Comparison of ENCODE assay signal across 20 cellular contexts in the genomic region with DNA sequence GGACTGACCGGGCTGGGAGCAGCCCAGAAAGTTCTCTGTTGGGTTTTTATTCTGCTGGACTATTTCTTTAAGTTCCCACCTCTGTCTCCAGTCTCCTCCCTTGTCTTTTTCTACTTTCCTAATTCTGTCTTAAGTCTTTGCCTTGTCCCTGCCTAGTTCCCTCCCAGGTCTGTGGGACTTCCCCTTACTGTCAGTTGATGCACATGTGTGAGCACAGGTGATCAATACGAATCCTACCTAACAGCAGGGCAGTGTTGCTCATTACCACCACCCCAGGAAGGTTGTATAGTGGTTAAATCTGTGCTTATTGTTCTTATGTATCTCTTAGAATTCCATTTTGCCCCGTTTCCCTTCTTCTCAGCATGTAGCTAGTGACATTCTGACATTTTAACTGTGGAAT.
DNase-seq lines count a peak whose midpoint lies in the region; ATAC-seq and TF ChIP-seq lines count a peak whose summit lies in the region.
"Had no signal": no experiment of that assay in that cellular context is flagged by ENCODE, and none has a peak within 500 bp of the region (broad histone marks: within the 10 kb centered on the region; RNA-seq: fewer than 3 reads in every experiment).

No MANE protein-coding gene starts in this region.

- no peak overlapping the region for H3K23ac ChIP-seq in mesendoderm (ENCODE audit: low read length)

- no peak overlapping the region for H2BK120ac ChIP-seq in mesendoderm (ENCODE audit: low read depth, low read length)

- no peaks in the 10 kb centered on the region for H3K9me3 ChIP-seq in prostate gland
- H3K9me3 ChIP-seq: BE2C, MG63, SJSA1 had no signal

- H3K9ac ChIP-seq in mesendoderm (ENCODE audit: low read length), result no peak overlapping the region

- H3K56ac ChIP-seq in mesendoderm (ENCODE audit: low read length), result no peak overlapping the region

- no peaks in the 10 kb centered on the region for H3K27me3 Mint-ChIP-seq in WTC11 (ENCODE audit: low read depth)
- H3K27me3 Mint-ChIP-seq: CD4-positive, alpha-beta T cell had no signal

- H3K9me3 Mint-ChIP-seq in WTC11, result no peaks in the 10 kb centered on the region

- H3K4me3 Mint-ChIP-seq in WTC11, result no peak overlapping the region
- H3K4me3 Mint-ChIP-seq: CD4-positive, alpha-beta T cell had no signal

- ATAC-seq in GM18870 (IDR thresholded peaks at IDR 0.05; ENCODE audit: unreplicated experiment) (peak; percentile 47), HG02870 (IDR thresholded peaks at IDR 0.05; ENCODE audit: unreplicated experiment) (peak; percentile 43), WTC11 (peak; percentile 94), GM19023 (IDR thresholded peaks at IDR 0.05; ENCODE audit: unreplicated experiment) (no peak)
- ATAC-seq: HCT116 had no signal

- H3K27me3 ChIP-seq in mesendoderm (ENCODE audit: insufficient read depth, low read length, poor library complexity), result no peaks in the 10 kb centered on the region
- H3K27me3 ChIP-seq in prostate gland (replicated peaks; ENCODE audit: insufficient read depth), result no peaks in the 10 kb centered on the region
- H3K27me3 ChIP-seq: BE2C, MG63, SJSA1 had no signal

- H3K4ac ChIP-seq in mesendoderm (ENCODE audit: low read depth, low read length), result no peak overlapping the region

- H3K4me1 Mint-ChIP-seq in WTC11, result peaks cover 9% of the 10 kb centered on the region

- TF ChIP-seq CTCF in WTC11 (IDR thresholded peaks at IDR 0.05) (no peak), prostate gland (IDR thresholded peaks at IDR 0.05) (no peak)

- DNase-seq in WTC11 (ENCODE audit: low spot score) (no peak), mesendoderm (peak; percentile 43), NCI-H748 (lab: John Stamatoyannopoulos, UW; ENCODE audit: unreplicated experiment) (no peak), prostate gland (ENCODE audit: low spot score) (no peak)
- no peak for DNase-seq in activated CD8-positive, alpha-beta memory T cell treated with anti-CD3 and anti-CD28 coated beads, Interleukin-2, amount 50 U/mL, for 48 hours
- DNase-seq: 8988T; BE2C; CD4-positive, alpha-beta T cell; IMR-90; Karpas-422; MG63; NCI-H1092 treated with DMSO at 0.1 percent for 48 hours; NCI-H2081 treated with DMSO at 0.1 percent for 48 hours; NCI-H510A; NCI-H82 had no signal

- no peaks in the 10 kb centered on the region for H3K79me1 ChIP-seq in mesendoderm (ENCODE audit: low read length)

- H3K4me1 ChIP-seq in mesendoderm (ENCODE audit: control insufficient read depth, low read depth, low read length) (no peaks in the 10 kb centered on the region), prostate gland (replicated peaks) (no peaks in the 10 kb centered on the region)
- H3K4me1 ChIP-seq: BE2C had no signal

- intact Hi-C loops in prostate gland (cut with DNase I), result no loop called here

- no peak overlapping the region for H2BK15ac ChIP-seq in mesendoderm (replicated peaks; ENCODE audit: low read depth)

- no peak overlapping the region; the same call in 1 of the 2 replicates for H3K27ac Mint-ChIP-seq in WTC11
- H3K27ac Mint-ChIP-seq: CD4-positive, alpha-beta T cell had no signal

- H4K5ac ChIP-seq in mesendoderm (ENCODE audit: low read length), result no peak overlapping the region

- no peak overlapping the region for H3K4me2 ChIP-seq in mesendoderm (ENCODE audit: low read length)

- H3K36me3 ChIP-seq in mesendoderm (ENCODE audit: control insufficient read depth, insufficient read depth, low read length) (no peaks in the 10 kb centered on the region), prostate gland (no peaks in the 10 kb centered on the region)
- H3K36me3 ChIP-seq: BE2C, MG63, SJSA1 had no signal

- no peak overlapping the region for H3K27ac ChIP-seq in mesendoderm (ENCODE audit: low read depth, low read length)
- no peak overlapping the region for H3K27ac ChIP-seq in prostate gland
- H3K27ac ChIP-seq: SJSA1 had no signal

- CTCF ChIA-PET in WTC11 (lab: Charles Lee), result no interaction called here

- H3K18ac ChIP-seq in mesendoderm (ENCODE audit: low read length), result no peak overlapping the region

- no peak overlapping the region for H2AK5ac ChIP-seq in mesendoderm (ENCODE audit: low read length)

- POLR2A ChIA-PET in WTC11 (lab: Charles Lee), result no interaction called here

- H2BK5ac ChIP-seq in mesendoderm (ENCODE audit: low read length), result no peak overlapping the region

- H3K4me3 ChIP-seq in mesendoderm (ENCODE audit: low read length), result no peak overlapping the region
- H3K4me3 ChIP-seq in prostate gland, result no peak overlapping the region
- H3K4me3 ChIP-seq: MG63, SJSA1 had no signal

- no peak for TF ChIP-seq POLR2A in prostate gland (IDR thresholded peaks at IDR 0.05)

- WGBS in mesendoderm (ENCODE audit: extremely low coverage, insufficient coverage, low lambda C conversion rate), result no CpG with 5 or more reads among the region's 3 CpGs
- WGBS in prostate gland, result 74% methylated on average over 3 of the region's 3 CpGs

- H3K79me2 ChIP-seq in mesendoderm (ENCODE audit: control insufficient read depth, insufficient read depth, low read length), result no peaks in the 10 kb centered on the region

- no peaks in the 10 kb centered on the region for H3K36me3 Mint-ChIP-seq in WTC11

- no peak overlapping the region for H4K8ac ChIP-seq in mesendoderm (ENCODE audit: low read depth, low read length)

TF ChIP-seq in WTC11, 78 proteins besides CTCF, POLR2A, EP300 and RAD21 (continues in another document):
- no peak for TF ChIP-seq CREM (CRISPR knock-in tag; IDR thresholded peaks at IDR 0.05)
- TF ChIP-seq, protein P1, sequence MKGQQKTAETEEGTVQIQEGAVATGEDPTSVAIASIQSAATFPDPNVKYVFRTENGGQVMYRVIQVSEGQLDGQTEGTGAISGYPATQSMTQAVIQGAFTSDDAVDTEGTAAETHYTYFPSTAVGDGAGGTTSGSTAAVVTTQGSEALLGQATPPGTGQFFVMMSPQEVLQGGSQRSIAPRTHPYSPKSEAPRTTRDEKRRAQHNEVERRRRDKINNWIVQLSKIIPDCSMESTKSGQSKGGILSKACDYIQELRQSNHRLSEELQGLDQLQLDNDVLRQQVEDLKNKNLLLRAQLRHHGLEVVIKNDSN (CRISPR knock-in tag; IDR thresholded peaks at IDR 0.05), result no peak
- TF ChIP-seq EMX1 (CRISPR knock-in tag; IDR thresholded peaks at IDR 0.05), result no peak
- no peak for TF ChIP-seq ZNF232 (CRISPR knock-in tag; IDR thresholded peaks at IDR 0.05)
- no peak for TF ChIP-seq FOXJ3 (CRISPR knock-in tag; IDR thresholded peaks at IDR 0.05; ENCODE audit: borderline replicate concordance)
- TF ChIP-seq, protein P2, sequence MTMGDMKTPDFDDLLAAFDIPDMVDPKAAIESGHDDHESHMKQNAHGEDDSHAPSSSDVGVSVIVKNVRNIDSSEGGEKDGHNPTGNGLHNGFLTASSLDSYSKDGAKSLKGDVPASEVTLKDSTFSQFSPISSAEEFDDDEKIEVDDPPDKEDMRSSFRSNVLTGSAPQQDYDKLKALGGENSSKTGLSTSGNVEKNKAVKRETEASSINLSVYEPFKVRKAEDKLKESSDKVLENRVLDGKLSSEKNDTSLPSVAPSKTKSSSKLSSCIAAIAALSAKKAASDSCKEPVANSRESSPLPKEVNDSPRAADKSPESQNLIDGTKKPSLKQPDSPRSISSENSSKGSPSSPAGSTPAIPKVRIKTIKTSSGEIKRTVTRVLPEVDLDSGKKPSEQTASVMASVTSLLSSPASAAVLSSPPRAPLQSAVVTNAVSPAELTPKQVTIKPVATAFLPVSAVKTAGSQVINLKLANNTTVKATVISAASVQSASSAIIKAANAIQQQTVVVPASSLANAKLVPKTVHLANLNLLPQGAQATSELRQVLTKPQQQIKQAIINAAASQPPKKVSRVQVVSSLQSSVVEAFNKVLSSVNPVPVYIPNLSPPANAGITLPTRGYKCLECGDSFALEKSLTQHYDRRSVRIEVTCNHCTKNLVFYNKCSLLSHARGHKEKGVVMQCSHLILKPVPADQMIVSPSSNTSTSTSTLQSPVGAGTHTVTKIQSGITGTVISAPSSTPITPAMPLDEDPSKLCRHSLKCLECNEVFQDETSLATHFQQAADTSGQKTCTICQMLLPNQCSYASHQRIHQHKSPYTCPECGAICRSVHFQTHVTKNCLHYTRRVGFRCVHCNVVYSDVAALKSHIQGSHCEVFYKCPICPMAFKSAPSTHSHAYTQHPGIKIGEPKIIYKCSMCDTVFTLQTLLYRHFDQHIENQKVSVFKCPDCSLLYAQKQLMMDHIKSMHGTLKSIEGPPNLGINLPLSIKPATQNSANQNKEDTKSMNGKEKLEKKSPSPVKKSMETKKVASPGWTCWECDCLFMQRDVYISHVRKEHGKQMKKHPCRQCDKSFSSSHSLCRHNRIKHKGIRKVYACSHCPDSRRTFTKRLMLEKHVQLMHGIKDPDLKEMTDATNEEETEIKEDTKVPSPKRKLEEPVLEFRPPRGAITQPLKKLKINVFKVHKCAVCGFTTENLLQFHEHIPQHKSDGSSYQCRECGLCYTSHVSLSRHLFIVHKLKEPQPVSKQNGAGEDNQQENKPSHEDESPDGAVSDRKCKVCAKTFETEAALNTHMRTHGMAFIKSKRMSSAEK (CRISPR knock-in tag; IDR thresholded peaks at IDR 0.05; ENCODE audit: borderline replicate concordance), result no peak
